30 cellular contexts compared by ENCODE assay signal in genomic region chr3:59251899-59252298, GRCh38.
DNase-seq lines count a peak whose midpoint lies in the region; ATAC-seq, FAIRE-seq and TF ChIP-seq lines count a peak whose summit lies in the region.
"Had no signal": no experiment of that assay in that cellular context is flagged by ENCODE, and none has a peak within 500 bp of the region (broad histone marks: within the 10 kb centered on the region; RNA-seq: fewer than 3 reads in every experiment).

No MANE protein-coding gene starts in this region.

- intact Hi-C loops in head of caudate nucleus (cut with DNase I), result no loop called here

- peak; percentile 67 for FAIRE-seq in D721Med (lab: Jason Lieb, UNC)

- ATAC-seq in foreskin keratinocyte (peak; percentile 41), GM18867 (IDR thresholded peaks at IDR 0.05; ENCODE audit: unreplicated experiment) (no peak)
- ATAC-seq: gastrocnemius medialis; psoas muscle; stimulated activated memory B cell treated with anti-CD40 and anti-IgM and Interleukin-4, amounts not matched to agents 10 μg/mL and 1 μg/mL and 100 μg/mL, for 72 hours; T-helper 17 cell had no signal

- peak; percentile 32 for DNase-seq in D721Med (ENCODE audit: insufficient read length, low spot score)
- DNase-seq in NCI-H82 treated with DMSO at 0.1 percent for 48 hours (lab: John Stamatoyannopoulos, UW; ENCODE audit: unreplicated experiment), result peak; percentile 48
- DNase-seq in astrocyte of the cerebellum (ENCODE audit: low read depth), result peak; percentile 76
- DNase-seq in foreskin keratinocyte, result peak in 1 of 2 donors; percentile 45
- no peak for DNase-seq in activated T-cell treated with anti-CD3 and anti-CD28 coated beads, Interleukin-2, amount 50 U/mL, for 24 hours
- DNase-seq in head of caudate nucleus, result no peak
- DNase-seq in T-helper 1 cell, result no peak
- DNase-seq: activated CD4-positive, alpha-beta T cell treated with anti-CD3 and anti-CD28 coated beads for 4 hours; activated T-cell treated with anti-CD3 and anti-CD28 coated beads, Interleukin-2, amount 50 U/mL, for 1 hour; colonic mucosa; COR-L47; DND-41; effector CD8-positive, alpha-beta T cell; gastrocnemius medialis; HFFc6; naive B cell; NCI-H1092; NCI-H1694 treated with DMSO at 0.1 percent for 48 hours; NCI-H2171; NCI-H524; psoas muscle; stimulated activated CD4-positive, alpha-beta T cell treated with anti-CD3 and anti-CD28 coated beads, Interleukin-4, amount 100 ng/mL, for 4 hours; T-helper 17 cell had no signal

- H3K9me3 Mint-ChIP-seq in activated T-cell treated with anti-CD3 and anti-CD28 coated beads, Interleukin-2, amount 50 U/mL, for 24 hours, result peaks cover 12% of the 10 kb centered on the region
- H3K9me3 Mint-ChIP-seq: HFFc6 had no signal

- peaks cover 4% of the 10 kb centered on the region for H3K4me1 Mint-ChIP-seq in activated T-cell treated with anti-CD3 and anti-CD28 coated beads, Interleukin-2, amount 50 U/mL, for 24 hours (ENCODE audit: low read depth)
- H3K4me1 Mint-ChIP-seq: T-helper 17 cell had no signal

- in situ Hi-C loops in astrocyte of the cerebellum (cut with HindIII; ENCODE audit: low sequenced_read_pairs), result no loop called here

- H3K36me3 Mint-ChIP-seq in activated T-cell treated with anti-CD3 and anti-CD28 coated beads, Interleukin-2, amount 50 U/mL, for 24 hours (ENCODE audit: low read depth), result no peaks in the 10 kb centered on the region
- H3K36me3 Mint-ChIP-seq: naive B cell had no signal

- no peak overlapping the region for H3K4me3 Mint-ChIP-seq in activated T-cell treated with anti-CD3 and anti-CD28 coated beads, Interleukin-2, amount 50 U/mL, for 24 hours
- H3K4me3 Mint-ChIP-seq: HFFc6; naive B cell; stimulated activated memory B cell treated with anti-CD40 and anti-IgM and Interleukin-4, amounts not matched to agents 10 μg/mL and 1 μg/mL and 100 μg/mL, for 72 hours; T-helper 17 cell had no signal

- H3K4me3 ChIP-seq in astrocyte of the cerebellum (ENCODE audit: low read depth, low read length), result no peak overlapping the region
- H3K4me3 ChIP-seq: adrenal gland; BLaER1 treated with 17β-estradiol and CSF1 and Interleukin-3, amounts not matched to agents 10 nM and 100 nM; cardiac muscle cell; colonic mucosa; gastrocnemius medialis; hepatocyte; psoas muscle; suprapubic skin had no signal

- no peak overlapping the region for H3K27ac ChIP-seq in foreskin keratinocyte
- H3K27ac ChIP-seq: adrenal gland; BLaER1 treated with 17β-estradiol and CSF1 and Interleukin-3, amounts not matched to agents 10 nM and 100 nM; cardiac muscle cell; colonic mucosa; gastrocnemius medialis; hepatocyte; psoas muscle; suprapubic skin had no signal

- H3K27ac Mint-ChIP-seq in activated T-cell treated with anti-CD3 and anti-CD28 coated beads, Interleukin-2, amount 50 U/mL, for 24 hours, result no peak overlapping the region
- H3K27ac Mint-ChIP-seq: HFFc6; naive B cell; stimulated activated memory B cell treated with anti-CD40 and anti-IgM and Interleukin-4, amounts not matched to agents 10 μg/mL and 1 μg/mL and 100 μg/mL, for 72 hours; T-helper 17 cell had no signal

- no peak for TF ChIP-seq CTCF in D721Med (IDR thresholded peaks at IDR 0.05; ENCODE audit: insufficient read depth, missing control alignments)
- TF ChIP-seq CTCF in astrocyte of the cerebellum (IDR thresholded peaks at IDR 0.05; ENCODE audit: low read depth, low read length, missing control alignments), result no peak
- TF ChIP-seq CTCF in foreskin keratinocyte (conservative IDR thresholded peaks at IDR 0.05), result no peak

- H3K4me1 ChIP-seq in foreskin keratinocyte, result peaks cover 14% of the 10 kb centered on the region
- H3K4me1 ChIP-seq: adrenal gland, colonic mucosa, gastrocnemius medialis, psoas muscle, suprapubic skin had no signal

- no peaks in the 10 kb centered on the region for H3K27me3 ChIP-seq in foreskin keratinocyte
- H3K27me3 ChIP-seq: adrenal gland; BLaER1 treated with 17β-estradiol and CSF1 and Interleukin-3, amounts not matched to agents 10 nM and 100 nM; cardiac muscle cell; colonic mucosa; gastrocnemius medialis; hepatocyte; suprapubic skin had no signal

- no peaks in the 10 kb centered on the region for H3K27me3 Mint-ChIP-seq in activated T-cell treated with anti-CD3 and anti-CD28 coated beads, Interleukin-2, amount 50 U/mL, for 24 hours
- H3K27me3 Mint-ChIP-seq: naive B cell; stimulated activated memory B cell treated with anti-CD40 and anti-IgM and Interleukin-4, amounts not matched to agents 10 μg/mL and 1 μg/mL and 100 μg/mL, for 72 hours; T-helper 17 cell had no signal

Comparison
In these comparisons a context has a peak if more than half of its experiments do, and no peak if none do; other contexts are left out.
1. DNase-seq: peak in D721Med (single experiment), NCI-H82 treated with DMSO at 0.1 percent for 48 hours (single experiment) and astrocyte of the cerebellum (single experiment); none in activated T-cell treated with anti-CD3 and anti-CD28 coated beads, Interleukin-2, amount 50 U/mL, for 24 hours (single experiment), head of caudate nucleus (0 of 42) and T-helper 1 cell (0 of 5).